Comparison of ENCODE assay signal across 1 cellular context in genomic region chr2:233013027-233013461, GRCh38.
TF ChIP-seq lines count a peak whose summit lies in the region.

TSS of gene NGEF (minus strand) at chr2:233013256. CDS start at chr2:232974890, 38,366 bp downstream.

TF ChIP-seq in HepG2, 621 proteins besides CTCF, POLR2A, EP300 and RAD21 (continued from another document and continues in another):
- TF ChIP-seq GLI4 (CRISPR knock-in tag; IDR thresholded peaks at IDR 0.05; ENCODE audit: borderline replicate concordance), result no peak
- TF ChIP-seq FOXP1 (IDR thresholded peaks at IDR 0.05), result peak; percentile 53; the same call in 1 of the 2 replicates
- peak; percentile 81 for TF ChIP-seq FOXP1 (CRISPR knock-in tag; IDR thresholded peaks at IDR 0.05)
- TF ChIP-seq FOXA1 (IDR thresholded peaks at IDR 0.05), result peak; percentile 75; the same call in 1 of the 2 replicates
- TF ChIP-seq FOXA1 (CRISPR knock-in tag; IDR thresholded peaks at IDR 0.05), result peak; percentile 99
- peak; percentile 58 for TF ChIP-seq RBFOX2 (IDR thresholded peaks at IDR 0.05; ENCODE audit: low read depth, low read length)
- peak; percentile 78; the same call in 1 of the 2 replicates for TF ChIP-seq KDM2A (CRISPR knock-in tag; IDR thresholded peaks at IDR 0.05; ENCODE audit: borderline replicate concordance, low read depth)
- TF ChIP-seq ZKSCAN1 (IDR thresholded peaks at IDR 0.05; ENCODE audit: low read length), result no peak; the same call in 1 of the 2 replicates
- TF ChIP-seq ZBTB2 (CRISPR knock-in tag; IDR thresholded peaks at IDR 0.05; ENCODE audit: low read depth), result no peak
- no peak for TF ChIP-seq TMF1 (CRISPR knock-in tag; IDR thresholded peaks at IDR 0.05; ENCODE audit: low read depth)
- no peak for TF ChIP-seq ZSCAN12 (CRISPR knock-in tag; IDR thresholded peaks at IDR 0.05)
- TF ChIP-seq REST (IDR thresholded peaks at IDR 0.05; ENCODE audit: borderline replicate concordance in 1 of 2, low read depth in 1 of 2, low read length in 2 of 2), result peak in 1 of 2 experiments; percentile 72; a peak in 1 of 4 replicates
- TF ChIP-seq THAP9 (CRISPR knock-in tag; IDR thresholded peaks at IDR 0.05; ENCODE audit: borderline replicate concordance), result no peak; the same call in 1 of the 2 replicates
- TF ChIP-seq SNRNP70 (IDR thresholded peaks at IDR 0.05; ENCODE audit: low read depth, low read length), result no peak
- TF ChIP-seq NFE2 (CRISPR knock-in tag; IDR thresholded peaks at IDR 0.05), result no peak
- peak; percentile 90 for TF ChIP-seq SAP130 (CRISPR knock-in tag; IDR thresholded peaks at IDR 0.05; ENCODE audit: low read depth)
- no peak for TF ChIP-seq CCAR2 (optimal IDR thresholded peaks at IDR 0.05; ENCODE audit: low read depth, low read length)
- no peak for TF ChIP-seq CERS6 (CRISPR knock-in tag; IDR thresholded peaks at IDR 0.05)
- peak; percentile 87 for TF ChIP-seq YEATS4 (CRISPR knock-in tag; IDR thresholded peaks at IDR 0.05; ENCODE audit: borderline replicate concordance)
- no peak for TF ChIP-seq ZNF563 (CRISPR knock-in tag; IDR thresholded peaks at IDR 0.05)
- TF ChIP-seq NR2F1 (CRISPR knock-in tag; IDR thresholded peaks at IDR 0.05), result peak; percentile 70 to 72
- TF ChIP-seq MTERF4 (CRISPR knock-in tag; IDR thresholded peaks at IDR 0.05), result no peak
- peak; percentile 16; the same call in 1 of the 2 replicates for TF ChIP-seq CEBPB (IDR thresholded peaks at IDR 0.05; ENCODE audit: borderline replicate concordance, low read depth, low read length)
- peak; percentile 56; the same call in 1 of the 2 replicates for TF ChIP-seq RFXAP (CRISPR knock-in tag; IDR thresholded peaks at IDR 0.05; ENCODE audit: borderline replicate concordance)
- TF ChIP-seq HMGXB4 (CRISPR knock-in tag; IDR thresholded peaks at IDR 0.05; ENCODE audit: borderline replicate concordance in 1 of 2, low read depth in 1 of 2), result peak in 1 of 2 experiments; percentile 81
- TF ChIP-seq ZNF597 (CRISPR knock-in tag; IDR thresholded peaks at IDR 0.05), result no peak
- TF ChIP-seq MEIS2 (CRISPR knock-in tag; IDR thresholded peaks at IDR 0.05), result peak; percentile 87; the same call in 1 of the 2 replicates
- TF ChIP-seq CBFB (CRISPR knock-in tag; IDR thresholded peaks at IDR 0.05), result peak; percentile 74; the same call in 1 of the 2 replicates
- no peak for TF ChIP-seq DBP (CRISPR knock-in tag; IDR thresholded peaks at IDR 0.05; ENCODE audit: not compliant biosample characterization)
- no peak for TF ChIP-seq TIGD3 (CRISPR knock-in tag; IDR thresholded peaks at IDR 0.05; ENCODE audit: borderline replicate concordance)
- no peak for TF ChIP-seq MBD4 (IDR thresholded peaks at IDR 0.05; ENCODE audit: borderline replicate concordance, low read length)
- peak; percentile 78 for TF ChIP-seq HNRNPH1 (optimal IDR thresholded peaks at IDR 0.05; ENCODE audit: low read depth, low read length)
- TF ChIP-seq ZNF44 (CRISPR knock-in tag; IDR thresholded peaks at IDR 0.05), result no peak
- TF ChIP-seq HOXD1 (CRISPR knock-in tag; IDR thresholded peaks at IDR 0.05), result 0 out of 2 replicates have a peak, but pooled peaks have one; percentile 48
- TF ChIP-seq ZNF557 (CRISPR knock-in tag; IDR thresholded peaks at IDR 0.05), result no peak
- TF ChIP-seq ZBTB38 (CRISPR knock-in tag; IDR thresholded peaks at IDR 0.05), result peak; percentile 55; the same call in 1 of the 2 replicates
- peak; percentile 67; the same call in 1 of the 2 replicates for TF ChIP-seq ZNF776 (CRISPR knock-in tag; IDR thresholded peaks at IDR 0.05)
- no peak for TF ChIP-seq BRCA1 (CRISPR knock-in tag; IDR thresholded peaks at IDR 0.05)
- no peak for TF ChIP-seq MED8 (CRISPR knock-in tag; IDR thresholded peaks at IDR 0.05; ENCODE audit: insufficient replicate concordance)
- TF ChIP-seq SUZ12 (IDR thresholded peaks at IDR 0.05; ENCODE audit: low read depth, low read length), result no peak
- 0 out of 2 replicates have a peak, but pooled peaks have one; percentile 71 for TF ChIP-seq STAT6 (CRISPR knock-in tag; IDR thresholded peaks at IDR 0.05; ENCODE audit: borderline replicate concordance)
- no peak for TF ChIP-seq NFRKB (IDR thresholded peaks at IDR 0.05)
- peak; percentile 76 for TF ChIP-seq ARNT2 (CRISPR knock-in tag; IDR thresholded peaks at IDR 0.05; ENCODE audit: low read depth)
